Comparison of ENCODE assay signal across 27 cellular contexts in genomic region chr1:4671828-4672227, GRCh38.
"Had no signal": no experiment of that assay in that cellular context is flagged by ENCODE, and none has a peak within 500 bp of the region (broad histone marks: within the 10 kb centered on the region; RNA-seq: fewer than 3 reads in every experiment).

No MANE protein-coding gene starts in this region.

- FAIRE-seq: urothelium cell line had no signal

- H3K9me3 ChIP-seq: suprapubic skin, testis, thoracic aorta, thyroid gland, transverse colon, upper lobe of left lung, upper lobe of right lung, uterus, vagina had no signal

- H3K4me3 ChIP-seq: stomach, suprapubic skin, testis, thoracic aorta, thyroid gland, tibial artery, tibial nerve, transverse colon, upper lobe of left lung, upper lobe of right lung, uterus, vagina had no signal

- DNase-seq: stimulated activated CD4-positive, alpha-beta T cell treated with anti-CD3 and anti-CD28 coated beads, Interleukin-2, amount 100 ng/mL, for 48 hours; stimulated activated CD4-positive, alpha-beta T cell treated with anti-CD3 and anti-CD28 coated beads, Interleukin-4, amount 100 ng/mL, for 1 hour; stimulated activated CD4-positive, alpha-beta T cell treated with anti-CD3 and anti-CD28 coated beads, Interleukin-4, amount 100 ng/mL, for 24 hours; stimulated activated CD4-positive, alpha-beta T cell treated with anti-CD3 and anti-CD28 coated beads, Interleukin-4, amount 100 ng/mL, for 4 hours; stimulated activated CD8-positive, alpha-beta memory T cell treated with anti-CD3 and anti-CD28 coated beads, Interleukin-4, amount 100 ng/mL, for 48 hours; stimulated activated naive B cell treated with anti-CD40 and anti-IgM and Interleukin-4, amounts not matched to agents 10 μg/mL and 1 μg/mL and 100 μg/mL, for 72 hours; stimulated activated naive CD4-positive, alpha-beta T cell; stimulated activated naive CD4-positive, alpha-beta T cell treated with Interleukin-2 at 50 U/mL for 16 hours; stimulated activated naive CD8-positive, alpha-beta T cell treated with anti-CD3 and anti-CD28 coated beads, Interleukin-15, amount 100 ng/mL, for 72 hours; stimulated activated naive CD8-positive, alpha-beta T cell treated with anti-CD3 and anti-CD28 coated beads, Interleukin-15, Interleukin-2, amounts not matched to agents 100 U/mL and 50 U/mL, for 24 hours; stomach; substantia nigra; testis; thyroid gland; tibial artery; transverse colon; trophoblast cell; upper lobe of right lung; uterus had no signal

- H3K36me3 ChIP-seq: stomach, suprapubic skin, thoracic aorta, thyroid gland, tibial artery, tibial nerve, transverse colon, upper lobe of left lung, upper lobe of right lung, uterus, vagina had no signal

- ATAC-seq: stimulated activated effector memory CD8-positive, alpha-beta T cell treated with anti-CD3 and anti-CD28 coated beads, Interleukin-12 subunit alpha, Interleukin-12 subunit beta, amount 100 ng/mL, for 72 hours; stimulated activated memory B cell treated with anti-CD40 and anti-IgM and Interleukin-4, amounts not matched to agents 10 μg/mL and 1 μg/mL and 100 μg/mL, for 72 hours; stimulated activated naive B cell treated with anti-CD40 and anti-IgM and Interleukin-4, amounts not matched to agents 10 μg/mL and 1 μg/mL and 100 μg/mL, for 72 hours; stimulated activated naive CD8-positive, alpha-beta T cell treated with anti-CD3 and anti-CD28 coated beads, Interleukin-15, amount 100 ng/mL, for 72 hours; stimulated activated naive CD8-positive, alpha-beta T cell treated with anti-CD3 and anti-CD28 coated beads, Interleukin-15, Interleukin-2, amounts not matched to agents 100 U/mL and 50 U/mL, for 24 hours; upper lobe of right lung had no signal

- H3K27me3 ChIP-seq: testis, thyroid gland, tibial nerve, transverse colon, upper lobe of left lung, upper lobe of right lung, uterus, vagina had no signal

- H3K4me1 ChIP-seq: stomach, suprapubic skin, testis, thyroid gland, tibial artery, tibial nerve, transverse colon, upper lobe of left lung, upper lobe of right lung, uterus, vagina had no signal

- H3K27ac ChIP-seq: stomach, suprapubic skin, testis, thoracic aorta, thyroid gland, tibial artery, tibial nerve, transverse colon, upper lobe of left lung, upper lobe of right lung, uterus, vagina had no signal
